ENCODE assay signal across 8 cellular contexts in genomic region chr3:10008588-10009344, GRCh38. TPM values are rescaled to one million over a fixed set of nuclear protein-coding genes. Genes with fewer than 3 reads are reported as not detected.
A peak's percentile ranks its signal among the peaks of the same experiment; 100 is the strongest.
DNase-seq lines count a peak whose midpoint lies in the region; ATAC-seq, FAIRE-seq and TF ChIP-seq lines count a peak whose summit lies in the region.

No MANE protein-coding gene starts in this region.

- TF ChIP-seq EP300 in tibial nerve (IDR thresholded peaks at IDR 0.05) = no peak

- ATAC-seq in GM19438 (IDR thresholded peaks at IDR 0.05; ENCODE audit: low read depth, unreplicated experiment) (peak; percentile 58), pancreas (peak; percentile 72 to 89 (median 83))
- peak; percentile 66 for ATAC-seq in activated naive CD8-positive, alpha-beta T cell treated with anti-CD3 and anti-CD28 coated beads, Interleukin-2, amount 10 ng/mL, durations not matched to agents 7 days and 5 days (ENCODE audit: low read depth)

- peak overlapping the region; percentile 53 for H3K4me3 Mint-ChIP-seq in activated naive CD8-positive, alpha-beta T cell treated with anti-CD3 and anti-CD28 coated beads, Interleukin-2, amount 10 ng/mL, durations not matched to agents 7 days and 5 days

- TF ChIP-seq POLR2A in tibial nerve (IDR thresholded peaks at IDR 0.05) = peak in 1 of 2 donors; percentile 21

- intact Hi-C loops in pancreas (cut with DNase I) = no loop called here

- H3K4me3 ChIP-seq in SU-DHL-6 (ENCODE audit: insufficient read depth, low read length, poor library complexity, severe bottlenecking) (peak overlapping the region; percentile 28), cardiac muscle cell (peak overlapping the region; percentile 45), pancreas (peak overlapping the region; percentile 18 to 54 (median 33)), tibial nerve (peak overlapping the region; percentile 25 to 52 (median 43))

- H3K36me3 ChIP-seq in SU-DHL-6 (ENCODE audit: low read length) (no peaks in the 10 kb centered on the region), cardiac muscle cell (no peaks in the 10 kb centered on the region), pancreas (no peaks in the 10 kb centered on the region), tibial nerve (peaks cover 0 to 3% (median 0%) of the 10 kb centered on the region in 3 donors)

- TF ChIP-seq CTCF in SU-DHL-6 (IDR thresholded peaks at IDR 0.05; ENCODE audit: insufficient read depth, low read length, poor library complexity, severe bottlenecking) = no peak
- TF ChIP-seq CTCF in cardiac muscle cell (IDR thresholded peaks at IDR 0.05; ENCODE audit: low read depth, low read length) = no peak
- no peak for TF ChIP-seq CTCF in pancreas (IDR thresholded peaks at IDR 0.05)
- TF ChIP-seq CTCF in tibial nerve (IDR thresholded peaks at IDR 0.05) = no peak

- H3K9me2 ChIP-seq in SU-DHL-6 (replicated peaks; ENCODE audit: insufficient read depth, low read length) = no peaks in the 10 kb centered on the region

- DNase-seq in C1 segment of cervical spinal cord (lab: John Stamatoyannopoulos, UW) (peak in 12 of 14 donors; percentile 18 to 82 (median 35)), HTR-8/SVneo (ENCODE audit: insufficient read length, low spot score) (peak; percentile 60), cardiac muscle cell (ENCODE audit: low read depth in 1 of 2, low spot score in 1 of 2) (peak; percentile 83 to 89), pancreas (peak; percentile 77 to 97 (median 90)), tibial nerve (ENCODE audit: low spot score in 2 of 2) (peak; percentile 84 to 90)
- peak; percentile 87 for DNase-seq in activated naive CD8-positive, alpha-beta T cell treated with anti-CD3 and anti-CD28 coated beads, Interleukin-2, amount 10 ng/mL, durations not matched to agents 7 days and 5 days

- H3K4me1 ChIP-seq in cardiac muscle cell (ENCODE audit: low read depth) (no peaks in the 10 kb centered on the region), pancreas (peaks cover 0 to 14% (median 0%) of the 10 kb centered on the region in 3 donors), tibial nerve (peaks cover 0 to 35% (median 17%) of the 10 kb centered on the region in 4 donors)

- peaks cover under 1% of the 10 kb centered on the region for H3K36me3 Mint-ChIP-seq in activated naive CD8-positive, alpha-beta T cell treated with anti-CD3 and anti-CD28 coated beads, Interleukin-2, amount 10 ng/mL, durations not matched to agents 7 days and 5 days

- WGBS in pancreas, 2 donors = 4 to 7% methylated on average over 20 to 23 of the region's 23 CpGs
- WGBS in tibial nerve, 2 donors = 5% methylated on average over 18 to 22 of the region's 23 CpGs

- H3K9me3 Mint-ChIP-seq in activated naive CD8-positive, alpha-beta T cell treated with anti-CD3 and anti-CD28 coated beads, Interleukin-2, amount 10 ng/mL, durations not matched to agents 7 days and 5 days = no peaks in the 10 kb centered on the region

- H3K4me1 Mint-ChIP-seq in activated naive CD8-positive, alpha-beta T cell treated with anti-CD3 and anti-CD28 coated beads, Interleukin-2, amount 10 ng/mL, durations not matched to agents 7 days and 5 days = peaks cover 21% of the 10 kb centered on the region

- H4K20me1 ChIP-seq in SU-DHL-6 (ENCODE audit: low read depth, low read length) = no peaks in the 10 kb centered on the region

- POLR2A ChIA-PET in activated naive CD8-positive, alpha-beta T cell treated with anti-CD3 and anti-CD28 coated beads, Interleukin-2, amount 10 ng/mL, durations not matched to agents 7 days and 5 days (lab: Charles Lee) = interaction anchor here (1.1 to 1.6 kb wide), 2 partner anchors 10 to 76 kb away, joined by 3 to 4 read pairs; no protein-coding TSS in a partner anchor

- H3K27me3 ChIP-seq in SU-DHL-6 (ENCODE audit: low read length) (no peaks in the 10 kb centered on the region), cardiac muscle cell (no peaks in the 10 kb centered on the region), pancreas (no peaks in the 10 kb centered on the region), tibial nerve (no peaks in the 10 kb centered on the region)

- no peak overlapping the region for H2AFZ ChIP-seq in SU-DHL-6 (ENCODE audit: low read depth, low read length, severe bottlenecking)

- peak overlapping the region; percentile 2 for H3K27ac Mint-ChIP-seq in activated naive CD8-positive, alpha-beta T cell treated with anti-CD3 and anti-CD28 coated beads, Interleukin-2, amount 10 ng/mL, durations not matched to agents 7 days and 5 days

- H3K4me2 ChIP-seq in SU-DHL-6 (ENCODE audit: low read depth, low read length, poor library complexity, severe bottlenecking) = peak overlapping the region; percentile 41

- H3F3A ChIP-seq in SU-DHL-6 (ENCODE audit: insufficient read depth) = no peaks in the 10 kb centered on the region

- FAIRE-seq in HTR-8/SVneo (lab: Jason Lieb, UNC) (peak; percentile 13), pancreas (lab: Jason Lieb, UNC) (no peak)

- H3K27ac ChIP-seq in SU-DHL-6 (ENCODE audit: low read depth, low read length) = no peak overlapping the region
- no peak overlapping the region for H3K27ac ChIP-seq in cardiac muscle cell
- peak overlapping the region in 3 of 4 donors; percentile 39 to 52 (median 52) for H3K27ac ChIP-seq in pancreas
- H3K27ac ChIP-seq in tibial nerve = peak overlapping the region in 3 of 4 donors; percentile 1 to 51 (median 15)

- H3K27me3 Mint-ChIP-seq in activated naive CD8-positive, alpha-beta T cell treated with anti-CD3 and anti-CD28 coated beads, Interleukin-2, amount 10 ng/mL, durations not matched to agents 7 days and 5 days = peaks cover 7% of the 10 kb centered on the region

- H3K9ac ChIP-seq in SU-DHL-6 (ENCODE audit: low read length) = peak overlapping the region; percentile 27; the same call in 1 of the 2 replicates

- no peaks in the 10 kb centered on the region for H3K9me3 ChIP-seq in SU-DHL-6 (ENCODE audit: insufficient read depth, low read length)
- no peaks in the 10 kb centered on the region for H3K9me3 ChIP-seq in cardiac muscle cell (ENCODE audit: low read depth)
- no peaks in the 10 kb centered on the region for H3K9me3 ChIP-seq in pancreas
- H3K9me3 ChIP-seq in tibial nerve = no peaks in the 10 kb centered on the region

- H3K79me2 ChIP-seq in SU-DHL-6 (ENCODE audit: insufficient read depth, low read length) = no peaks in the 10 kb centered on the region

RNA-seq across cellular contexts. Expression of gene FANCD2, which starts 17.5 kb away (rescaled TPM):
- total RNA-seq in activated naive CD8-positive, alpha-beta T cell treated with anti-CD3 and anti-CD28 coated beads, Interleukin-2, amount 10 ng/mL, durations not matched to agents 7 days and 5 days = 10 to 100 TPM; 57.9 to 78.8 TPM
- total RNA-seq in cardiac muscle cell (14.8 and 84.3 TPM in 2 replicates), pancreas (1 to 10 TPM; 1.7 to 3.7 (median 2.0) TPM), tibial nerve (10 to 100 TPM in 2 of 4 donors, 1 to 10 TPM in 2; 2.0 to 13.7 (median 7.6) TPM)
- polyA plus RNA-seq in cardiac muscle cell (10.9 and 23.5 TPM in 2 replicates), pancreas (1 to 10 TPM; 2.1 to 2.6 TPM)

RNA-seq across cellular contexts. Expression of gene EMC3, which starts 22.1 kb away (rescaled TPM):
- total RNA-seq in activated naive CD8-positive, alpha-beta T cell treated with anti-CD3 and anti-CD28 coated beads, Interleukin-2, amount 10 ng/mL, durations not matched to agents 7 days and 5 days = 10 to 100 TPM; 42.0 to 49.8 TPM
- total RNA-seq in cardiac muscle cell = 40.3 and 40.8 TPM in 2 replicates
- 98.5 and 102 TPM in 2 replicates for polyA plus RNA-seq in cardiac muscle cell
- total RNA-seq in pancreas = 10 to 100 TPM; 25.8 to 32.1 (median 29.6) TPM
- polyA plus RNA-seq in pancreas = 10 to 100 TPM in 1 of 2 donors, 1 to 10 TPM in 1; 9.8 to 35.2 TPM
- 10 to 100 TPM; 16.1 to 30.6 (median 25.1) TPM for total RNA-seq in tibial nerve

RNA-seq across cellular contexts. Expression of gene PRRT3, which starts 56.6 kb away (rescaled TPM):
- total RNA-seq in activated naive CD8-positive, alpha-beta T cell treated with anti-CD3 and anti-CD28 coated beads, Interleukin-2, amount 10 ng/mL, durations not matched to agents 7 days and 5 days = 1 to 10 TPM; 5.3 to 5.9 TPM
- 9.8 and 11.0 TPM in 2 replicates for total RNA-seq in cardiac muscle cell
- polyA plus RNA-seq in cardiac muscle cell = 13.6 TPM in 2 replicates
- total RNA-seq in pancreas = 1 to 10 TPM; 1.2 to 2.1 (median 1.9) TPM
- polyA plus RNA-seq in pancreas = 1 to 10 TPM; 2.5 to 5.1 TPM
- total RNA-seq in tibial nerve = 1 to 10 TPM; 2.2 to 3.3 (median 2.7) TPM

Comparison
In these comparisons a context has a peak if more than half of its experiments do, and no peak if none do; other contexts are left out.
1. DNase-seq: peak in every context shown above with its lines; median percentile 90 in pancreas; 87 in activated naive CD8-positive, alpha-beta T cell treated with anti-CD3 and anti-CD28 coated beads, Interleukin-2, amount 10 ng/mL, durations not matched to agents 7 days and 5 days; 87 in tibial nerve; 86 in cardiac muscle cell; 60 in HTR-8/SVneo; 35 in C1 segment of cervical spinal cord.
2. H3K27ac ChIP-seq: peak in pancreas (3 of 4) and tibial nerve (3 of 4); none in SU-DHL-6 (single experiment) and cardiac muscle cell (single experiment).
3. Peak in every context shown above with its lines, with median percentiles within 50 percentile points of each other: ATAC-seq and H3K4me3 ChIP-seq.